ENCODE assay signal across 9 cellular contexts in the genomic region with DNA sequence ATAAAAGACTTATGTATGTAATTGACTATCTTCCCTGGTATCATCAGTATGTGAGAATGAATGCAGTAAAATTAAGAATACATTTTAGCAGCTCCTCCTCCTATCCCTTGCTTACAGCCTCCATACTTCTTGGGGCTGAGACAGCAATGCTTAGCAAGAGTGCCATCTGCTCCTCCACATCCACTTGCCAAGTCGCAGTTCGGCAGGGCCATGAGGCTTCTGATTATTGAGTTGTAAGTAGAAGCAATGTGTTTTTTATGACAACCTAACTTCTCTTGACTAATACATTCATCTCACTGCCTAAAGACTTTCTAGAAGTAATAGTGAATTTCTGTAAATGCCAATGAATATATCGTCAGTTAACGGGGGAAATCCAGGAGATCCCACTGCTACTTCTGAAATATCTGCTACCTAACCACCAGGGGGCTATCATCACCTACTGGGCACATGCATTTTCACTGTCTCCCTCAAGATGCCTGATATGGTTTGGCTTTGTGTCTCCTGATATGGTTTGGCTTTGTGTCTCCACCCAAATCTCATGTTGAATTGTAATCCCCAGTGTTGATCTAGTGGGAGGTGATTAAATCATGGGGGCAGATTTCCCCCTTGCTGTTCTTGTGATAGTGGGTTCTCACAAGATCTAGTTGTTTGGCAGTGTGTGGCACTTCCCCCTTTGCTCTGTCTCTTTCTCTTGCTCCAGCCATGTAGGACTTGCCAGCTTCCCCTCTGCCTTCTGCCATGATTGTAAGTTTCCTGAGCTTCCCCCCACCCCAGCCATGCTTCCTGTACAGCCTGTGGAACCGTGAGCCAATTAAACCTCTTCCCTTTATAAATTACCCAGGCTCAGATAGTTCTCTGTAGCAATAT. TPM values are rescaled to one million over a fixed set of nuclear protein-coding genes. Genes with fewer than 3 reads are reported as not detected.
A peak's percentile ranks its signal among the peaks of the same experiment; 100 is the strongest.
DNase-seq lines count a peak whose midpoint lies in the region; ATAC-seq and TF ChIP-seq lines count a peak whose summit lies in the region.
"Had no signal": no experiment of that assay in that cellular context is flagged by ENCODE, and none has a peak within 500 bp of the region (broad histone marks: within the 10 kb centered on the region; RNA-seq: fewer than 3 reads in every experiment).

No MANE protein-coding gene starts in this region.

- DNase-seq in NCI-H524 (lab: John Stamatoyannopoulos, UW) (peak; percentile 26 to 55), NCI-H524 treated with DMSO at 0.1 percent for 48 hours (lab: John Stamatoyannopoulos, UW) (no peak), HAP-1 (ENCODE audit: low spot score in 2 of 2) (peak; percentile 19 to 26), PC-3 (peak; percentile 33), iPS DF 19.7 (ENCODE audit: low read depth, low spot score) (peak; percentile 48), NCI-H128 (lab: John Stamatoyannopoulos, UW; ENCODE audit: unreplicated experiment) (no peak), NCI-H2196 treated with DMSO at 0.1 percent for 48 hours (lab: John Stamatoyannopoulos, UW; ENCODE audit: unreplicated experiment) (no peak), aorta (no peak)

- no peaks in the 10 kb centered on the region for H3F3A ChIP-seq in PC-3 (ENCODE audit: low read length, unreplicated experiment)

- ATAC-seq in PC-3 (peak; percentile 65), aorta (ENCODE audit: low FRiP score) (no peak)
- ATAC-seq: naive thymus-derived CD8-positive, alpha-beta T cell had no signal

- H2AFZ ChIP-seq in PC-3 (ENCODE audit: low read length): no peak overlapping the region

- POLR2A ChIA-PET in PC-3 (lab: Charles Lee; ENCODE audit: unreplicated experiment): no interaction called here

- H3K9me2 ChIP-seq in PC-3 (replicated peaks; ENCODE audit: low read length): no peaks in the 10 kb centered on the region

- peaks cover 5% of the 10 kb centered on the region; the same call in 1 of the 2 replicates for H3K4me1 ChIP-seq in HAP-1
- no peaks in the 10 kb centered on the region for H3K4me1 ChIP-seq in PC-3 (ENCODE audit: insufficient read depth, low read length)
- H3K4me1 ChIP-seq in aorta (ENCODE audit: control insufficient read depth in 1 of 2, insufficient read depth in 2 of 2, low read length in 2 of 2): no peaks in the 10 kb centered on the region

- H3K79me2 ChIP-seq in PC-3 (ENCODE audit: low read length): no peaks in the 10 kb centered on the region

- H3K27ac ChIP-seq in PC-3 (ENCODE audit: low read length) (no peak overlapping the region), aorta (ENCODE audit: low read depth in 1 of 2, low read length in 2 of 2) (no peak overlapping the region)

- no peaks in the 10 kb centered on the region for H4K20me1 ChIP-seq in PC-3 (ENCODE audit: low read length)

- H3K9me3 ChIP-seq in HAP-1: no peaks in the 10 kb centered on the region
- no peaks in the 10 kb centered on the region for H3K9me3 ChIP-seq in PC-3 (ENCODE audit: low read length)
- H3K9me3 ChIP-seq in aorta (ENCODE audit: control insufficient read depth, low read length): no peaks in the 10 kb centered on the region

- no TSS peak for BruUV-seq in PC-3 (replicated peaks; lab: Mats Ljungman, UMichigan)

- no peak overlapping the region for H3K4me2 ChIP-seq in PC-3 (ENCODE audit: low read length)

- no peaks in the 10 kb centered on the region for H3K36me3 ChIP-seq in HAP-1 (replicated peaks)
- no peaks in the 10 kb centered on the region for H3K36me3 ChIP-seq in PC-3 (ENCODE audit: low read depth, low read length)
- no peaks in the 10 kb centered on the region for H3K36me3 ChIP-seq in aorta (ENCODE audit: control insufficient read depth in 1 of 2, insufficient read depth in 2 of 2, low read length in 1 of 2)

- H3K9ac ChIP-seq in PC-3 (ENCODE audit: low read length): no peak overlapping the region

- WGBS in aorta, 2 donors: 74 to 76% methylated on average over 5 of the region's 5 CpGs

- CTCF ChIA-PET in PC-3 (lab: Charles Lee): no interaction called here

- TF ChIP-seq CTCF in PC-3 (conservative IDR thresholded peaks at IDR 0.05; ENCODE audit: low read depth, low read length): peak; percentile 71

- in situ Hi-C loops in HAP-1 (cut with MboI; ENCODE audit: low sequenced_read_pairs): no loop called here

- H3K27me3 ChIP-seq in HAP-1 (ENCODE audit: low read depth): no peaks in the 10 kb centered on the region
- H3K27me3 ChIP-seq in PC-3 (ENCODE audit: low read length): no peaks in the 10 kb centered on the region
- no peaks in the 10 kb centered on the region for H3K27me3 ChIP-seq in aorta (ENCODE audit: control insufficient read depth in 1 of 2, insufficient read depth in 2 of 2, low read length in 1 of 2)

- intact Hi-C loops in PC-3 (cut with micrococcal nuclease) (loop anchor here (2.0 kb wide), 1 partner anchor 32 kb away; no protein-coding TSS in a partner anchor), aorta (cut with DNase I) (no loop called here)

- no peak overlapping the region for H3K4me3 ChIP-seq in HAP-1
- H3K4me3 ChIP-seq in PC-3 (ENCODE audit: low read length): no peak overlapping the region
- no peak overlapping the region for H3K4me3 ChIP-seq in aorta (ENCODE audit: low read length in 2 of 2)

RNA-seq across cellular contexts. Expression of a gene that starts 59.6 kb away (rescaled TPM):
- 6.4 and 7.5 TPM in 2 replicates for total RNA-seq in PC-3 (2014; rRNA removed)
- total RNA-seq in aorta: 10 to 100 TPM; 14.3 to 19.0 TPM
- polyA plus RNA-seq in aorta: 10 to 100 TPM; 16.8 to 18.1 TPM

Comparison
In these comparisons a context has a peak if more than half of its experiments do, and no peak if none do; other contexts are left out.
1. DNase-seq: peak in NCI-H524 (2 of 2), HAP-1 (2 of 2), PC-3 (single experiment) and iPS DF 19.7 (single experiment); none in NCI-H524 treated with DMSO at 0.1 percent for 48 hours (single experiment), NCI-H128 (single experiment), NCI-H2196 treated with DMSO at 0.1 percent for 48 hours (single experiment) and aorta (0 of 2).